Comparison of ENCODE assay signal across 9 cellular contexts in the genomic region with DNA sequence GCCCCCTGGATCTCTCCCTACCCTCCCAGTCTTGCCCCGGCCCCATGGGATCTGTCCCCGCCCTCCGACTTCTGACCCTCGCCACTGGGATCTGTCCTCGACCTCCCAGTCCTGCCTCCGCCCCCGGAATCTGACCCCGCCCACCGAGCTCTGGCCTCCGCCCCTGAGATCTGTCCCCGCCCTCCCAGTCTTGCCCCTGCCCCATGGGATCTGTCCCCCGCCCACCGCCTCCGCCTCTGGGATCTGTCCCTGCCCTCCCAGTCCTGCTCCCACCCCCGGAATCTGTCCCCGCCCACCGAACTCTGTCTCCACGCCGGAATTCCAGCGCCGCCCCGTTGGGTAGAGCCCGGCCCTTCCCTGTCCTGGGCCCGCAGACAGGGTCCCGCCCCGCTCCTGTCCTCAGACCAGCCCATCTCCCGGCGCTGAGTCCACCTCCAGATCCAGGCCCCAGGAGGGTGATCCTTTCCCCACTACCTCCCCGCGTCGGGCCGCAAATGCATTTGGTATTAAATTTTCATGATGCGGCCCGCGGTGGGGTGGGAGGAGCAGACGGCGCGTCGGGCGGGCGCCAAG. TPM values are rescaled to one million over a fixed set of nuclear protein-coding genes. Genes with fewer than 3 reads are reported as not detected.
DNase-seq lines count a peak whose midpoint lies in the region; ATAC-seq and TF ChIP-seq lines count a peak whose summit lies in the region.
"Had no signal": no experiment of that assay in that cellular context is flagged by ENCODE, and none has a peak within 500 bp of the region (broad histone marks: within the 10 kb centered on the region; RNA-seq: fewer than 3 reads in every experiment).

No MANE protein-coding gene starts in this region.

- no peak for TF ChIP-seq CTCF in CD8-positive, alpha-beta T cell (IDR thresholded peaks at IDR 0.05)
- TF ChIP-seq CTCF in IMR-90 (conservative IDR thresholded peaks at IDR 0.05; ENCODE audit: low read depth, low read length) (no peak), right atrium auricular region (IDR thresholded peaks at IDR 0.05) (no peak)

- H2BK5ac ChIP-seq in IMR-90 (ENCODE audit: low read depth, low read length, poor library complexity, severe bottlenecking): no peak overlapping the region

- peak; percentile 18 for ATAC-seq in CD8-positive, alpha-beta T cell
- ATAC-seq in GM19455 (IDR thresholded peaks at IDR 0.05; ENCODE audit: unreplicated experiment) (peak; percentile 22), IMR-90 (ENCODE audit: low read depth) (peak; percentile 79), GM21576 (IDR thresholded peaks at IDR 0.05; ENCODE audit: unreplicated experiment) (no peak)

- peak overlapping the region; percentile 85 for H2AK9ac ChIP-seq in IMR-90 (replicated peaks; ENCODE audit: low read depth, low read length, poor library complexity)

- 0 out of 2 replicates have a peak overlapping the region, but pooled peaks have one; percentile 10 for H3K56ac ChIP-seq in IMR-90 (ENCODE audit: extremely low read depth, insufficient read depth, low read length)

- no peak overlapping the region for H3K18ac ChIP-seq in IMR-90 (ENCODE audit: low read depth, low read length)

- CTCF ChIA-PET in CD8-positive, alpha-beta T cell (lab: Charles Lee): interaction anchor here (0.6 to 5.0 kb wide), 16 partner anchors 9 to 175 kb away, joined by 3 to 32 read pairs (median 4); a partner anchor contains a TSS
- CTCF ChIA-PET in IMR-90 (lab: Yijun Ruan, JAX): interaction anchor here (0.6 kb wide), 1 partner anchor 178 kb away, joined by 3 read pairs; no protein-coding TSS in a partner anchor

- no peak overlapping the region; the same call in 1 of the 2 replicates for H4K91ac ChIP-seq in IMR-90 (ENCODE audit: insufficient read depth, low read depth, low read length)

- H3K9me3 Mint-ChIP-seq in CD8-positive, alpha-beta T cell: no peaks in the 10 kb centered on the region

- H3K23ac ChIP-seq in IMR-90 (ENCODE audit: low read depth, low read length): no peak overlapping the region; the same call in 1 of the 2 replicates

- no peak overlapping the region for H3K14ac ChIP-seq in IMR-90 (replicated peaks; ENCODE audit: low read depth, low read length)

- H3K9me1 ChIP-seq in IMR-90 (ENCODE audit: insufficient read depth, low read length): peaks cover 3% of the 10 kb centered on the region; the same call in 1 of the 2 replicates

- TF ChIP-seq RAD21 in IMR-90 (IDR thresholded peaks at IDR 0.05; ENCODE audit: low read length): no peak

- no peaks in the 10 kb centered on the region for H3K9me3 ChIP-seq in CD8-positive, alpha-beta T cell (ENCODE audit: low read length)
- H3K9me3 ChIP-seq in IMR-90 (ENCODE audit: control insufficient read depth, insufficient read depth, low read length) (no peaks in the 10 kb centered on the region), SJCRH30 (replicated peaks) (no peaks in the 10 kb centered on the region), right atrium auricular region (no peaks in the 10 kb centered on the region)

- peak overlapping the region; percentile 76 for H3K4me3 ChIP-seq in CD8-positive, alpha-beta T cell (ENCODE audit: low read depth, low read length)
- H3K4me3 ChIP-seq in IMR-90 (ENCODE audit: insufficient read depth, low read depth, low read length) (peak overlapping the region; percentile 53), SJCRH30 (peak overlapping the region; percentile 59), right atrium auricular region (peak overlapping the region; percentile 56 to 73)

- peaks cover 3% of the 10 kb centered on the region; the same call in 1 of the 2 replicates for H4K20me1 ChIP-seq in IMR-90 (ENCODE audit: insufficient read depth, low read length)

- no peak overlapping the region for H3K4ac ChIP-seq in IMR-90 (ENCODE audit: low read depth, low read length)

- TF ChIP-seq POLR2A in IMR-90 (IDR thresholded peaks at IDR 0.05; ENCODE audit: low read depth, low read length): no peak

- H2BK15ac ChIP-seq in IMR-90 (ENCODE audit: low read depth, low read length): no peak overlapping the region

- no peak overlapping the region for H3K27ac ChIP-seq in CD8-positive, alpha-beta T cell (ENCODE audit: low read depth, low read length)
- H3K27ac ChIP-seq in IMR-90 (ENCODE audit: insufficient read depth, low read length) (no peak overlapping the region; the same call in 1 of the 2 replicates), SJCRH30 (peak overlapping the region; percentile 41), right atrium auricular region (peak overlapping the region; percentile 89 to 90)

- peak in 3 of 7 experiments; percentile 31 to 53 (median 52) for DNase-seq in CD8-positive, alpha-beta T cell
- DNase-seq in IMR-90 (peak; percentile 73), SJCRH30 (peak; percentile 96 to 99), anterior cingulate cortex (lab: John Stamatoyannopoulos, UW) (peak in 35 of 58 donors; percentile 21 to 77 (median 48)), right atrium auricular region (ENCODE audit: low spot score) (peak; percentile 95), pulmonary artery endothelial cell (ENCODE audit: low read depth, low spot score) (peak; percentile 53)

- intact Hi-C loops in CD8-positive, alpha-beta T cell (cut with DNase I, micrococcal nuclease): loop anchor here (1.0 to 2.0 kb wide), 11 partner anchors 8 to 234 kb away; a partner anchor contains a TSS
- intact Hi-C loops in IMR-90 (cut with micrococcal nuclease): loop anchor here (1.0 kb wide), 4 partner anchors 51 to 217 kb away; a partner anchor contains a TSS

- peaks cover 6% of the 10 kb centered on the region for H3K36me3 ChIP-seq in CD8-positive, alpha-beta T cell (ENCODE audit: insufficient read depth, low read length)
- H3K36me3 ChIP-seq in IMR-90 (ENCODE audit: control insufficient read depth, insufficient read depth, low read length): peaks cover 4% of the 10 kb centered on the region; the same call in 1 of the 2 replicates
- H3K36me3 ChIP-seq in SJCRH30: no peaks in the 10 kb centered on the region
- no peaks in the 10 kb centered on the region for H3K36me3 ChIP-seq in right atrium auricular region

- in situ Hi-C loops in IMR-90 (cut with MboI; ENCODE audit: low sequenced_read_pairs): loop anchor here (10.0 kb wide), 1 partner anchor 48 kb away; no protein-coding TSS in a partner anchor

- peaks cover 25% of the 10 kb centered on the region for H3K4me1 ChIP-seq in CD8-positive, alpha-beta T cell (ENCODE audit: insufficient read depth, low read length)
- H3K4me1 ChIP-seq in IMR-90 (ENCODE audit: control insufficient read depth, insufficient read depth, low read length) (no peaks in the 10 kb centered on the region), SJCRH30 (no peaks in the 10 kb centered on the region), right atrium auricular region (peaks cover 0 to 20% of the 10 kb centered on the region in 2 donors)

- POLR2A ChIA-PET in CD8-positive, alpha-beta T cell (lab: Charles Lee): interaction anchor here (0.5 to 1.5 kb wide), 5 partner anchors 9 to 197 kb away, joined by 3 to 5 read pairs (median 3); a partner anchor contains a TSS
- POLR2A ChIA-PET in IMR-90 (lab: Charles Lee; ENCODE audit: unreplicated experiment): no interaction called here

- BruUV-seq in IMR-90 (replicated peaks; lab: Mats Ljungman, UMichigan): no TSS peak

- H3K79me1 ChIP-seq in IMR-90 (ENCODE audit: low read depth in 1 of 2, low read length in 2 of 2): peaks cover 0 to under 1% of the 10 kb centered on the region in 2 experiments; a peak in 2 of 4 replicates

- peak overlapping the region in 1 of 2 experiments; percentile 54; a peak in 1 of 4 replicates for H4K8ac ChIP-seq in IMR-90 (ENCODE audit: low read depth in 2 of 2, low read length in 2 of 2)

- peaks cover 14% of the 10 kb centered on the region for H3K36me3 Mint-ChIP-seq in CD8-positive, alpha-beta T cell

- H2BK20ac ChIP-seq in IMR-90 (ENCODE audit: low read depth, low read length): no peak overlapping the region

- H2BK120ac ChIP-seq in IMR-90 (ENCODE audit: low read depth, low read length): no peak overlapping the region

- no peak overlapping the region for H2AK5ac ChIP-seq in IMR-90 (ENCODE audit: low read depth, low read length)

- dilution Hi-C loops in IMR-90 (cut with HindIII; ENCODE audit: low sequenced_read_pairs, unreplicated experiment): no loop called here

- peak overlapping the region; percentile 45 for H3K9ac ChIP-seq in IMR-90 (ENCODE audit: low read depth, low read length)

- H3K27me3 ChIP-seq in CD8-positive, alpha-beta T cell (ENCODE audit: insufficient read depth, low read length): peaks cover 44% of the 10 kb centered on the region
- H3K27me3 ChIP-seq in IMR-90 (ENCODE audit: control insufficient read depth, insufficient read depth, low read length) (peaks cover 44% of the 10 kb centered on the region), SJCRH30 (peaks cover 17% of the 10 kb centered on the region), right atrium auricular region (no peaks in the 10 kb centered on the region)

- peaks cover 32% of the 10 kb centered on the region for H3K4me1 Mint-ChIP-seq in CD8-positive, alpha-beta T cell (ENCODE audit: low read depth)

- WGBS in IMR-90 (ENCODE audit: extremely low coverage in 2 of 2, insufficient read length in 1 of 2), 2 experiments: 0% methylated on average over 5 of the region's 41 CpGs; no CpG with 5 or more reads in 1 of the 2 experiments

- no peak overlapping the region for H3K27ac Mint-ChIP-seq in CD8-positive, alpha-beta T cell

- peak overlapping the region; percentile 79 for H3K4me3 Mint-ChIP-seq in CD8-positive, alpha-beta T cell

- peak overlapping the region; percentile 100 for H2AFZ ChIP-seq in IMR-90 (replicated peaks; ENCODE audit: low read length, poor library complexity)

- H3K27me3 Mint-ChIP-seq in CD8-positive, alpha-beta T cell (ENCODE audit: low read depth): peaks cover 42% of the 10 kb centered on the region

- H4K5ac ChIP-seq in IMR-90 (ENCODE audit: low read depth, low read length): no peak overlapping the region

- peak overlapping the region; percentile 82 for H3K4me2 ChIP-seq in IMR-90 (ENCODE audit: low read depth, low read length)

RNA-seq across cellular contexts. Expression of a gene that starts 1.6 kb away (rescaled TPM):
- total RNA-seq in CD8-positive, alpha-beta T cell: under 1 TPM in 1 of 2 experiments, not detected in 1; 0.11 TPM
- total RNA-seq in IMR-90 (2012; rRNA removed) (not detected in 2 replicates), right atrium auricular region (under 1 TPM; 0.59 to 0.67 TPM), pulmonary artery endothelial cell (0.04 TPM in 1 of 2 replicates, not detected in the other)
- 0.03 TPM in 1 of 2 replicates, not detected in the other for polyA plus RNA-seq in IMR-90 (2012; rRNA removed)
- polyA plus RNA-seq in IMR-90 (2012; cell fraction: cytosol; rRNA removed): 0.04 TPM in 1 of 2 replicates, not detected in the other
- 0.21 and 0.24 TPM in 2 replicates for polyA plus RNA-seq in IMR-90 (2012; cell fraction: nucleus; rRNA removed; ENCODE audit: low replicate concordance)
- 0.18 TPM in 1 of 2 replicates, not detected in the other for total RNA-seq in SJCRH30 (2014; rRNA removed; shearing (Covaris generic))
- total RNA-seq: activated CD8-positive, alpha-beta memory T cell treated with anti-CD3 and anti-CD28 coated beads for 36 hours had no signal

RNA-seq across cellular contexts. Expression of a gene that starts 8.7 kb away (rescaled TPM):
- 100 to 1,000 TPM; 113 to 119 TPM for total RNA-seq in CD8-positive, alpha-beta T cell
- total RNA-seq in IMR-90 (2012; rRNA removed) (122 and 125 TPM in 2 replicates), right atrium auricular region (10 to 100 TPM; 55.8 to 61.5 TPM), pulmonary artery endothelial cell (128 and 170 TPM in 2 replicates)
- 76.8 and 77.9 TPM in 2 replicates for polyA plus RNA-seq in IMR-90 (2012; rRNA removed)
- 69.5 and 71.7 TPM in 2 replicates for polyA plus RNA-seq in IMR-90 (2012; cell fraction: cytosol; rRNA removed)
- polyA plus RNA-seq in IMR-90 (2012; cell fraction: nucleus; rRNA removed; ENCODE audit: low replicate concordance): 123 and 140 TPM in 2 replicates
- 68.4 and 83.4 TPM in 2 replicates for total RNA-seq in SJCRH30 (2014; rRNA removed; shearing (Covaris generic))

RNA-seq across cellular contexts. Expression of a gene that starts 10.1 kb away (rescaled TPM):
- 10 to 100 TPM; 26.1 to 30.7 TPM for total RNA-seq in CD8-positive, alpha-beta T cell
- 10.4 and 11.4 TPM in 2 replicates for total RNA-seq in IMR-90 (2012; rRNA removed)
- polyA plus RNA-seq in IMR-90 (2012; rRNA removed): 12.1 and 12.9 TPM in 2 replicates
- 8.5 and 12.7 TPM in 2 replicates for polyA plus RNA-seq in IMR-90 (2012; cell fraction: cytosol; rRNA removed)
- 15.2 and 58.9 TPM in 2 replicates for polyA plus RNA-seq in IMR-90 (2012; cell fraction: nucleus; rRNA removed; ENCODE audit: low replicate concordance)
- total RNA-seq in SJCRH30 (2014; rRNA removed; shearing (Covaris generic)): 11.0 and 12.3 TPM in 2 replicates
- total RNA-seq in right atrium auricular region: 10 to 100 TPM in 1 of 2 donors, 1 to 10 TPM in 1; 9.5 to 18.5 TPM
- total RNA-seq in pulmonary artery endothelial cell: 54.9 and 58.8 TPM in 2 replicates

RNA-seq across cellular contexts. Expression of a gene that starts 17.7 kb away (rescaled TPM):
- total RNA-seq in CD8-positive, alpha-beta T cell: not detected
- total RNA-seq in IMR-90 (2012; rRNA removed) (not detected in 2 replicates), right atrium auricular region (not detected), pulmonary artery endothelial cell (not detected in 2 replicates)
- not detected in 2 replicates for polyA plus RNA-seq in IMR-90 (2012; rRNA removed)
- polyA plus RNA-seq in IMR-90 (2012; cell fraction: cytosol; rRNA removed): not detected in 2 replicates
- polyA plus RNA-seq in IMR-90 (2012; cell fraction: nucleus; rRNA removed; ENCODE audit: low replicate concordance): not detected in 2 replicates
- total RNA-seq in SJCRH30 (2014; rRNA removed; shearing (Covaris generic)): not detected in 2 replicates
- total RNA-seq: activated CD8-positive, alpha-beta memory T cell treated with anti-CD3 and anti-CD28 coated beads for 36 hours had no signal

RNA-seq across cellular contexts. Expression of a gene that starts 19.6 kb away (rescaled TPM):
- total RNA-seq in CD8-positive, alpha-beta T cell: not detected
- total RNA-seq in IMR-90 (2012; rRNA removed) (not detected in 2 replicates), right atrium auricular region (not detected), pulmonary artery endothelial cell (not detected in 2 replicates)
- polyA plus RNA-seq in IMR-90 (2012; rRNA removed): not detected in 2 replicates
- polyA plus RNA-seq in IMR-90 (2012; cell fraction: cytosol; rRNA removed): not detected in 2 replicates
- polyA plus RNA-seq in IMR-90 (2012; cell fraction: nucleus; rRNA removed; ENCODE audit: low replicate concordance): not detected in 2 replicates
- total RNA-seq in SJCRH30 (2014; rRNA removed; shearing (Covaris generic)): not detected in 2 replicates
- total RNA-seq: activated CD8-positive, alpha-beta memory T cell treated with anti-CD3 and anti-CD28 coated beads for 36 hours had no signal

Comparison
In these comparisons a context has a peak if more than half of its experiments do, and no peak if none do; other contexts are left out.
1. H3K27ac ChIP-seq: peak in SJCRH30 (single experiment) and right atrium auricular region (2 of 2); none in CD8-positive, alpha-beta T cell (single experiment) and IMR-90 (single experiment).
2. Peak in every context shown above with its lines, with median percentiles within 50 percentile points of each other: H3K4me3 ChIP-seq.